Comparison of ENCODE assay signal across 8 cellular contexts in genomic region chr2:101252408-101253012, GRCh38. TPM values are rescaled to one million over a fixed set of nuclear protein-coding genes. Genes with fewer than 3 reads are reported as not detected.
DNase-seq lines count a peak whose midpoint lies in the region; ATAC-seq and TF ChIP-seq lines count a peak whose summit lies in the region.

Gene CNOT11, plus strand, starts transcription at chr2:101252886. Its CDS starts 79 bp downstream, at chr2:101252965.

- peak; percentile 99 for DNase-seq in ACHN
- DNase-seq in NCI-H2227 (lab: John Stamatoyannopoulos, UW; ENCODE audit: unreplicated experiment), result peak; percentile 99
- DNase-seq in WERI-Rb-1, result peak; percentile 99
- peak; percentile 98 for DNase-seq in mammary epithelial cell
- DNase-seq in iPS-NIHi7 (ENCODE audit: extremely low spot score), result peak; percentile 95
- peak; percentile 95 for DNase-seq in smooth muscle cell of the brain vasculature (ENCODE audit: low read depth, low spot score)

- ATAC-seq in GM18873 (IDR thresholded peaks at IDR 0.05; ENCODE audit: low FRiP score, unreplicated experiment) (peak; percentile 90), HG03139 (IDR thresholded peaks at IDR 0.05; ENCODE audit: unreplicated experiment) (peak; percentile 86)

- no peak for TF ChIP-seq CTCF in WERI-Rb-1 (IDR thresholded peaks at IDR 0.05; ENCODE audit: low read depth, low read length)
- TF ChIP-seq CTCF in mammary epithelial cell (conservative IDR thresholded peaks at IDR 0.05 in 1 of 2, IDR thresholded peaks at IDR 0.05 in 1 of 2; ENCODE audit: extremely low read depth in 1 of 2, insufficient read depth in 1 of 2, low read depth in 1 of 2, low read length in 2 of 2), result peak in 1 of 2 donors; percentile 1

- peak within 1 kb of the TSS; percentile 88 for H2AFZ ChIP-seq in mammary epithelial cell (ENCODE audit: low read depth, low read length)

- no TSS peak for BruUV-seq in mammary epithelial cell (replicated peaks; lab: Mats Ljungman, UMichigan)

- H3K4me3 ChIP-seq in WERI-Rb-1 (ENCODE audit: low read depth, low read length) (peak within 1 kb of the TSS; percentile 51), mammary epithelial cell (replicated peaks in 1 of 3; ENCODE audit: insufficient read depth in 1 of 3, low read depth in 2 of 3, low read length in 3 of 3) (peak within 1 kb of the TSS; percentile 71 to 89 (median 88))

- dilution Hi-C loops in mammary epithelial cell (cut with HindIII; ENCODE audit: low sequenced_read_pairs), result no loop called here

- H3K27ac ChIP-seq in WERI-Rb-1 (peak within 1 kb of the TSS; percentile 98), mammary epithelial cell (ENCODE audit: insufficient read depth, low read depth, low read length) (peak within 1 kb of the TSS; percentile 85)

- H3K79me2 ChIP-seq in mammary epithelial cell (ENCODE audit: insufficient read depth, low read length), result peaks cover 49% of the 10 kb centered on the region

- peaks cover 19% of the 10 kb centered on the region for H3K36me3 ChIP-seq in WERI-Rb-1
- no peaks in the 10 kb centered on the region for H3K36me3 ChIP-seq in mammary epithelial cell (ENCODE audit: insufficient read depth, low read length)

- peak within 1 kb of the TSS; percentile 93 for H3K4me2 ChIP-seq in mammary epithelial cell (ENCODE audit: insufficient read depth, low read depth, low read length)

- H3K9me3 ChIP-seq in WERI-Rb-1 (ENCODE audit: severe bottlenecking), result peaks cover 4% of the 10 kb centered on the region
- H3K9me3 ChIP-seq in mammary epithelial cell (replicated peaks; ENCODE audit: insufficient read depth, low read length), result no peaks in the 10 kb centered on the region

- H4K20me1 ChIP-seq in mammary epithelial cell (ENCODE audit: insufficient read depth, low read length), result no peaks in the 10 kb centered on the region

- 0% methylated on average over 6 of the region's 63 CpGs for WGBS in mammary epithelial cell (ENCODE audit: low coverage, missing lambda C conversion rate)

- CTCF ChIA-PET in mammary epithelial cell (lab: Charles Lee; ENCODE audit: low non-redundant PET), result interaction anchor here (0.6 to 1.0 kb wide), 3 partner anchors 7 to 642 kb away, joined by 5 to 8 read pairs (median 6); no protein-coding TSS in a partner anchor

- H3K27me3 ChIP-seq in WERI-Rb-1 (ENCODE audit: insufficient read depth, low read depth, severe bottlenecking) (no peaks in the 10 kb centered on the region), mammary epithelial cell (ENCODE audit: insufficient read depth, low read length) (no peaks in the 10 kb centered on the region)

- peak within 1 kb of the TSS; percentile 94 for H3K9ac ChIP-seq in mammary epithelial cell (ENCODE audit: insufficient read depth, low read length)

- peaks cover 31% of the 10 kb centered on the region for H3K4me1 ChIP-seq in mammary epithelial cell (ENCODE audit: insufficient read depth, low read length)

- in situ Hi-C loops in ACHN (cut with HindIII; ENCODE audit: low pct_ligation_motif_present, low pct_unique_long_range_greater_than_20kb, low sequenced_read_pairs), result no loop called here
- in situ Hi-C loops in mammary epithelial cell (cut with MboI; ENCODE audit: low sequenced_read_pairs in 2 of 2), result no loop called here

- intact Hi-C loops in mammary epithelial cell (cut with micrococcal nuclease), result loop anchor here (5.0 kb wide), 1 partner anchor 100 kb away; the partner anchor contains the start of gene TBC1D8

RNA-seq across cellular contexts. Expression of gene CNOT11, which starts in this region (rescaled TPM):
- total RNA-seq in mammary epithelial cell, result 10 to 100 TPM; 43.8 to 53.7 TPM
- polyA plus RNA-seq in mammary epithelial cell, result 64.3 TPM
- 186 TPM for polyA minus RNA-seq in mammary epithelial cell

Comparison
In these comparisons a context has a peak if more than half of its experiments do, and no peak if none do; other contexts are left out.
1. Peak in every context shown above with its lines: DNase-seq, ATAC-seq, H3K4me3 ChIP-seq and H3K27ac ChIP-seq.